In the genomic region with DNA sequence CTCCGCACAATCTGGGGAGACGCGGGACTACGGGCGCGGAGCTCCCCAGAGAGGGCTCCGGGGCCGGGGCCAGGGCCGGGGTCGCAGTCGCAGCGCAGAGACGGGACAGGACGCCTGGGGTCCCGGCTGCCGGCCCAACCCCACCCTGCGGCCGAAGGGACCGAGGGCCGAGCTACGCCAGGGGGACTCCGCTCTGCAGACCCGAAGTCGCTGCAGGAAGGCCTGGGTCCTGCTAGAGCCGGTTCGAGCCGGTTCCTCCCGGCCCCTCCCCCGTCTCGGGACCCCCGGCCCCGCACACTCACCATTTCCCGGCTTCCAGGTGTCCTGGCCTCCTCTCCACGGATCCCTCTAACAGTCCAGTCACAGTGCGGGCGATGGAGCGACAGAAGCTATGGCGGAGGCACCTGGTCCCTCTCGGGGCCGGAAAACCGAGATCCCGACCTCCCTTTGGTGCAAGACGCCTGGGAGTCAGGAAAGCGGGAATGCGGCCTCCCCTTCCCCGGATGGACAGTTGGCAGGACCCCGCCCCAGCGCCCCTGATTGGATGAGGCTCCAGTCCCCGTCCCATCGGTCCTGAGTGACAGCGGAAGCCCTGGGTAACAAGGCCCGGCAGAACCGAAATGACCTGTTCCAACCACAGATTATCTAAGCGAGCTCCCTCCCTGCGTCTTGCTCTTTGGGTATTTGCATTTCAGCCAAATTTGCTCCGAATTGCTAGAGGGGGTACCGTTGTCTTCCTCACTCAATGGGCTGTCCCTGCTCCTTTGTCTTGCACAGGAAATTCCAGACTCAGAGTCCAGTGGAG, we compare ENCODE assay signal across 9 cellular contexts. TPM values are rescaled to one million over a fixed set of nuclear protein-coding genes. Genes with fewer than 3 reads are reported as not detected.
DNase-seq lines count a peak whose midpoint lies in the region; ATAC-seq lines count a peak whose summit lies in the region.
"Had no signal": no experiment of that assay in that cellular context is flagged by ENCODE, and none has a peak within 500 bp of the region (broad histone marks: within the 10 kb centered on the region; RNA-seq: fewer than 3 reads in every experiment).

Gene ZNF625, minus strand, starts transcription at position 481 of the 805 bp plus-strand sequence. Its CDS starts 176 bp downstream, at position 305.

- peak within 1 kb of the TSS; percentile 81 for H3K4me3 Mint-ChIP-seq in activated CD8-positive, alpha-beta memory T cell treated with anti-CD3 and anti-CD28 coated beads, Interleukin-2, amount 10 ng/mL, durations not matched to agents 7 days and 5 days

- H3K27me3 Mint-ChIP-seq in activated CD8-positive, alpha-beta memory T cell treated with anti-CD3 and anti-CD28 coated beads, Interleukin-2, amount 10 ng/mL, durations not matched to agents 7 days and 5 days, result peaks cover 4% of the 10 kb centered on the region

- H3K36me3 ChIP-seq in mucosa of rectum (ENCODE audit: control insufficient read depth in 2 of 2, insufficient read depth in 2 of 2, low read length in 2 of 2), result no peaks in the 10 kb centered on the region

- no peaks in the 10 kb centered on the region for H3K9me3 ChIP-seq in mucosa of rectum (ENCODE audit: control insufficient read depth in 2 of 2, low read length in 2 of 2)
- H3K9me3 ChIP-seq: A549 had no signal

- peak within 1 kb of the TSS; percentile 80 to 83 for H3K4me3 ChIP-seq in mucosa of rectum (ENCODE audit: low read length in 2 of 2)
- H3K4me3 ChIP-seq: A549 had no signal

- peaks cover 16% of the 10 kb centered on the region for H3K36me3 Mint-ChIP-seq in activated CD8-positive, alpha-beta memory T cell treated with anti-CD3 and anti-CD28 coated beads, Interleukin-2, amount 10 ng/mL, durations not matched to agents 7 days and 5 days

- peak within 1 kb of the TSS; percentile 74 for H3K27ac Mint-ChIP-seq in activated CD8-positive, alpha-beta memory T cell treated with anti-CD3 and anti-CD28 coated beads, Interleukin-2, amount 10 ng/mL, durations not matched to agents 7 days and 5 days

- DNase-seq in SIG-M5 treated with dmso at 0.1 percent for 504 hours (lab: John Stamatoyannopoulos, UW; ENCODE audit: unreplicated experiment) (peak; percentile 4), SIG-M5 (lab: John Stamatoyannopoulos, UW) (no peak), NCI-H2227 (lab: John Stamatoyannopoulos, UW; ENCODE audit: unreplicated experiment) (peak; percentile 90), fibroblast of gingiva (ENCODE audit: low read depth) (peak; percentile 87), superior temporal gyrus (ENCODE audit: extremely low spot score) (peak; percentile 84)
- peak; percentile 72 for DNase-seq in activated CD8-positive, alpha-beta memory T cell treated with anti-CD3 and anti-CD28 coated beads, Interleukin-2, amount 10 ng/mL, durations not matched to agents 7 days and 5 days

- H3K9me3 Mint-ChIP-seq in activated CD8-positive, alpha-beta memory T cell treated with anti-CD3 and anti-CD28 coated beads, Interleukin-2, amount 10 ng/mL, durations not matched to agents 7 days and 5 days (ENCODE audit: low read depth), result peaks cover 7% of the 10 kb centered on the region

- H3K27me3 ChIP-seq in mucosa of rectum (ENCODE audit: control insufficient read depth in 2 of 2, insufficient read depth in 2 of 2, low read length in 2 of 2), result no peaks in the 10 kb centered on the region

- H3K27ac ChIP-seq in mucosa of rectum (ENCODE audit: low read depth in 2 of 2, low read length in 2 of 2), result peak within 1 kb of the TSS; percentile 20 to 43
- H3K27ac ChIP-seq: A549 had no signal

- peaks cover 4% of the 10 kb centered on the region in 2 donors for H3K4me1 ChIP-seq in mucosa of rectum (ENCODE audit: control insufficient read depth in 2 of 2, insufficient read depth in 2 of 2, low read length in 2 of 2)
- H3K4me1 ChIP-seq: A549 had no signal

- H3K9ac ChIP-seq in mucosa of rectum (ENCODE audit: low read depth in 1 of 2, low read length in 2 of 2), result peak within 1 kb of the TSS; percentile 72 to 73

- peaks cover 12% of the 10 kb centered on the region for H3K4me1 Mint-ChIP-seq in activated CD8-positive, alpha-beta memory T cell treated with anti-CD3 and anti-CD28 coated beads, Interleukin-2, amount 10 ng/mL, durations not matched to agents 7 days and 5 days

- peak; percentile 66 for ATAC-seq in HG02763 (IDR thresholded peaks at IDR 0.05; ENCODE audit: unreplicated experiment)
- peak; percentile 82 for ATAC-seq in activated CD8-positive, alpha-beta memory T cell treated with anti-CD3 and anti-CD28 coated beads, Interleukin-2, amount 10 ng/mL, durations not matched to agents 7 days and 5 days
- ATAC-seq: A549 had no signal

- CTCF ChIA-PET in activated CD8-positive, alpha-beta memory T cell treated with anti-CD3 and anti-CD28 coated beads, Interleukin-2, amount 10 ng/mL, durations not matched to agents 7 days and 5 days (lab: Charles Lee), result interaction anchor here (0.6 to 1.5 kb wide), 6 partner anchors 15 to 233 kb away, joined by 3 to 11 read pairs (median 4); partner anchors contain the start of genes ZNF20, ZNF700 and ZNF763

RNA-seq across cellular contexts. Expression of gene ZNF625, which starts in this region (rescaled TPM):
- 1 to 10 TPM; 3.9 to 4.3 TPM for total RNA-seq in activated CD8-positive, alpha-beta memory T cell treated with anti-CD3 and anti-CD28 coated beads, Interleukin-2, amount 10 ng/mL, durations not matched to agents 7 days and 5 days
